ENCODE assay signal across 29 cellular contexts in the genomic region with DNA sequence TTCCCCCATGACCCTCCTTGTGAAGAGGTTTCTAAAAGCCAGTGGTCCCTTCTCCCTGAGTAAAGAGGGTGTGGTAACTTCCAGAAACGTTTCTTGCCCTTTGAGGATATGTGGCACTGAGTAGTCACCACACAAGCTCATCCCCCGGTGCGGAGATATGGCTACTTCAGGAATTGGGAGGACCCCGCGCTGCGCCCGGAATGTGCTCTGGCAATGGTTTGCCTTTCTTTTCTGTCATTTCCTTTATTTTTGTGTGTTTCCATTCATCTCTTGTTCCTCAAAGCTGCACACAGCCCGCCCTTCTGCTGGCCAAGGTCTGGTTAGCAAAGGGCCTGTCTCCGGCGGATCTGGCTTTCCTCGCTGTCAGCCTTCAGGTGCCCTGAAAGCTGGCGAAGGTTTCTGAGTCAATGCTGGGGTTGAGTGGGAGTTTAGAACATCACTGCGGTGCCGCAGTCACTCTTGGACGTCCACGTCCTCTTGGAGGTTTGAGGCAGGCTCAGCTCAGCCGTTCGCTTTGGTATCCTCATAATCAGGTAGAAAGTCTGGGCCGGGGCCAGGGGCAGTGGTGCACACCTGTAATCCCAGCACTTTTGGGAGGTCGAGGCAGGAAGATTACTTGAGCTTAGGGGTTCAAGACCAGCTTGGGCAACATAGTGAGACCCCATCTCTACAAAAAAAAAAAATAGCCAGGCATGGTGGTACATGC.
"Had no signal": no experiment of that assay in that cellular context is flagged by ENCODE, and none has a peak within 500 bp of the region (broad histone marks: within the 10 kb centered on the region; RNA-seq: fewer than 3 reads in every experiment).

No MANE protein-coding gene starts in this region.

- H3K9me3 ChIP-seq: thyroid gland, upper lobe of right lung had no signal

- H3K36me3 Mint-ChIP-seq: activated CD8-positive, alpha-beta memory T cell treated with anti-CD3 and anti-CD28 coated beads, Interleukin-2, amount 10 ng/mL, durations not matched to agents 7 days and 5 days had no signal

- H3K4me3 ChIP-seq: SK-N-MC, thyroid gland, upper lobe of right lung had no signal

- ATAC-seq: activated CD8-positive, alpha-beta memory T cell treated with anti-CD3 and anti-CD28 coated beads, Interleukin-2, amount 10 ng/mL, durations not matched to agents 7 days and 5 days; activated CD8-positive, alpha-beta T cell treated with anti-CD3 and anti-CD28 coated beads for 36 hours; foreskin keratinocyte; left lobe of liver; stimulated activated naive CD8-positive, alpha-beta T cell treated with anti-CD3 and anti-CD28 coated beads, Interleukin-15, Interleukin-2, amounts not matched to agents 100 U/mL and 50 U/mL, for 24 hours; upper lobe of right lung had no signal

- DNase-seq: activated CD4-positive, alpha-beta T cell treated with anti-CD3 and anti-CD28 coated beads, Interleukin-2, amount 10 ng/mL, durations not matched to agents 7 days and 5 days; activated CD4-positive, CD25-positive, alpha-beta regulatory T cell treated with anti-CD3 and anti-CD28 coated beads, Interleukin-2, amount 50 U/mL, for 72 hours; activated CD8-positive, alpha-beta memory T cell treated with anti-CD3 and anti-CD28 coated beads, Interleukin-2, amount 10 ng/mL, durations not matched to agents 7 days and 5 days; activated CD8-positive, alpha-beta T cell treated with anti-CD3 and anti-CD28 coated beads for 36 hours; activated gamma-delta T cell; activated T-cell treated with anti-CD3 and anti-CD28 coated beads for 4 hours; anterior cingulate cortex; central memory CD4-positive, alpha-beta T cell; dermis blood vessel endothelial cell; effector CD8-positive, alpha-beta T cell; foreskin keratinocyte; islet precursor cell; mammary epithelial cell; nucleus accumbens; retina; stimulated activated CD4-positive, alpha-beta T cell treated with anti-CD3 and anti-CD28 coated beads, Interleukin-4, amount 100 ng/mL, for 24 hours; stimulated activated naive CD8-positive, alpha-beta T cell treated with anti-CD3 and anti-CD28 coated beads, Interleukin-15, Interleukin-2, amounts not matched to agents 100 U/mL and 50 U/mL, for 24 hours; SW 1271; T-helper 2 cell; thyroid gland had no signal

- H3K9me3 Mint-ChIP-seq: activated CD4-positive, alpha-beta T cell treated with anti-CD3 and anti-CD28 coated beads, Interleukin-2, amount 10 ng/mL, durations not matched to agents 7 days and 5 days; activated CD8-positive, alpha-beta T cell treated with anti-CD3 and anti-CD28 coated beads for 36 hours; activated naive CD4-positive, alpha-beta T cell treated with anti-CD3 and anti-CD28 coated beads, Interleukin-2, amount 50 U/mL, for 24 hours; activated T-helper 1 cell treated with anti-CD3 and anti-CD28 coated beads, Interleukin-12 subunit alpha, Interleukin-12 subunit beta, Interleukin-2, Interleukin-4 antibody, amounts not matched to agents 30 ng/mL and 10 ng/mL and 1 ng/mL, durations not matched to agents 14 hours and 24 hours and 36 hours; brain; mesothelial cell of epicardium; nephron had no signal

- H3K27ac ChIP-seq: foreskin keratinocyte, SK-N-MC, thyroid gland, upper lobe of right lung, VCaP had no signal

- H3K27me3 Mint-ChIP-seq: activated CD4-positive, alpha-beta T cell treated with anti-CD3 and anti-CD28 coated beads, Interleukin-2, amount 10 ng/mL, durations not matched to agents 7 days and 5 days; activated CD8-positive, alpha-beta memory T cell treated with anti-CD3 and anti-CD28 coated beads, Interleukin-2, amount 10 ng/mL, durations not matched to agents 7 days and 5 days; activated CD8-positive, alpha-beta T cell treated with anti-CD3 and anti-CD28 coated beads for 36 hours; activated naive CD4-positive, alpha-beta T cell treated with anti-CD3 and anti-CD28 coated beads, Interleukin-2, amount 50 U/mL, for 24 hours; brain had no signal

- H3K27ac Mint-ChIP-seq: activated CD4-positive, alpha-beta T cell treated with anti-CD3 and anti-CD28 coated beads, Interleukin-2, amount 10 ng/mL, durations not matched to agents 7 days and 5 days; activated CD8-positive, alpha-beta memory T cell treated with anti-CD3 and anti-CD28 coated beads, Interleukin-2, amount 10 ng/mL, durations not matched to agents 7 days and 5 days; activated CD8-positive, alpha-beta T cell treated with anti-CD3 and anti-CD28 coated beads for 36 hours; activated naive CD4-positive, alpha-beta T cell treated with anti-CD3 and anti-CD28 coated beads, Interleukin-2, amount 50 U/mL, for 24 hours; activated T-helper 1 cell treated with anti-CD3 and anti-CD28 coated beads, Interleukin-12 subunit alpha, Interleukin-12 subunit beta, Interleukin-2, Interleukin-4 antibody, amounts not matched to agents 30 ng/mL and 10 ng/mL and 1 ng/mL, durations not matched to agents 14 hours and 24 hours and 36 hours; mesothelial cell of epicardium; nephron had no signal

- H3K4me3 Mint-ChIP-seq: activated CD4-positive, alpha-beta T cell treated with anti-CD3 and anti-CD28 coated beads, Interleukin-2, amount 10 ng/mL, durations not matched to agents 7 days and 5 days; activated CD8-positive, alpha-beta memory T cell treated with anti-CD3 and anti-CD28 coated beads, Interleukin-2, amount 10 ng/mL, durations not matched to agents 7 days and 5 days; activated CD8-positive, alpha-beta T cell treated with anti-CD3 and anti-CD28 coated beads for 36 hours; activated naive CD4-positive, alpha-beta T cell treated with anti-CD3 and anti-CD28 coated beads, Interleukin-2, amount 50 U/mL, for 24 hours; activated T-helper 1 cell treated with anti-CD3 and anti-CD28 coated beads, Interleukin-12 subunit alpha, Interleukin-12 subunit beta, Interleukin-2, Interleukin-4 antibody, amounts not matched to agents 30 ng/mL and 10 ng/mL and 1 ng/mL, durations not matched to agents 14 hours and 24 hours and 36 hours; brain; mesothelial cell of epicardium; nephron had no signal

- H3K27me3 ChIP-seq: foreskin keratinocyte, thyroid gland, upper lobe of right lung had no signal

- H3K4me1 ChIP-seq: upper lobe of right lung had no signal

- H3K4me1 Mint-ChIP-seq: activated CD4-positive, alpha-beta T cell treated with anti-CD3 and anti-CD28 coated beads, Interleukin-2, amount 10 ng/mL, durations not matched to agents 7 days and 5 days; activated CD8-positive, alpha-beta memory T cell treated with anti-CD3 and anti-CD28 coated beads, Interleukin-2, amount 10 ng/mL, durations not matched to agents 7 days and 5 days; activated naive CD4-positive, alpha-beta T cell treated with anti-CD3 and anti-CD28 coated beads, Interleukin-2, amount 50 U/mL, for 24 hours; nephron had no signal
